Comparison of ENCODE assay signal across 19 cellular contexts in the genomic region with DNA sequence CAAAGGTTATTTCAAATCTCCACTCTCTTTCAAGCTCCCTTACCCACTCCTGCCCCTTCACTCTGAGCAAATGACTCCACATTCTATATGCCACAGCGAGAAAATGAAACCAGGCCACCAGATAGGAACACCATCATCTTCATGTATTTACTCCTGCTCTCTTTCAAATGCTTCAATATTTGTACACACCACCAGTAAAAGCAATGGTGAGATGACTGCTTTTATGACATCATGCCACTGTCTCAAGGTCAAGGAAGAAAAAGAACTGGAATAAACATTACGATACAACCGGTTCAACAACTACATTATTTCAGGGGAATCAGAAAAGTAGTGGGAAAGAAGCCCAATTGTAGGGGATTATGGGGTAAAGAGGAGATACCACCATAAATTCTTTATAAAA. TPM values are rescaled to one million over a fixed set of nuclear protein-coding genes. Genes with fewer than 3 reads are reported as not detected.
A peak's percentile ranks its signal among the peaks of the same experiment; 100 is the strongest.
DNase-seq lines count a peak whose midpoint lies in the region; ATAC-seq and TF ChIP-seq lines count a peak whose summit lies in the region.
"Had no signal": no experiment of that assay in that cellular context is flagged by ENCODE, and none has a peak within 500 bp of the region (broad histone marks: within the 10 kb centered on the region; RNA-seq: fewer than 3 reads in every experiment).

No MANE protein-coding gene starts in this region.

- H3K36me3 Mint-ChIP-seq in GM23338 (ENCODE audit: low read depth) (peaks cover 56% of the 10 kb centered on the region), HFFc6 (ENCODE audit: low read depth) (peaks cover 13% of the 10 kb centered on the region; the same call in 1 of the 2 replicates), endothelial cell (ENCODE audit: low read depth, unreplicated experiment) (no peaks in the 10 kb centered on the region), osteocyte (ENCODE audit: unreplicated experiment) (peaks cover 7% of the 10 kb centered on the region)
- H3K36me3 Mint-ChIP-seq in activated naive CD8-positive, alpha-beta T cell treated with anti-CD3 and anti-CD28 coated beads, Interleukin-2, amount 50 U/mL, for 24 hours (ENCODE audit: low read depth), result peaks cover 47% of the 10 kb centered on the region

- peaks cover 9% of the 10 kb centered on the region; the same call in 1 of the 2 replicates for H3F3A ChIP-seq in GM23338 (replicated peaks; ENCODE audit: low read depth)

- H3K9me3 Mint-ChIP-seq in GM23338 (no peaks in the 10 kb centered on the region), HFFc6 (no peaks in the 10 kb centered on the region), endothelial cell (ENCODE audit: unreplicated experiment) (no peaks in the 10 kb centered on the region), osteocyte (ENCODE audit: unreplicated experiment) (no peaks in the 10 kb centered on the region)
- no peaks in the 10 kb centered on the region for H3K9me3 Mint-ChIP-seq in activated naive CD8-positive, alpha-beta T cell treated with anti-CD3 and anti-CD28 coated beads, Interleukin-2, amount 50 U/mL, for 24 hours
- H3K9me3 Mint-ChIP-seq: CD4-positive, CD25-positive, alpha-beta regulatory T cell; IgD-negative memory B cell had no signal

- DNase-seq in GM23338 (ENCODE audit: low spot score), result no peak
- DNase-seq in HFFc6, result no peak
- DNase-seq in endothelial cell (ENCODE audit: low spot score), result no peak
- DNase-seq in osteocyte (ENCODE audit: extremely low spot score, unreplicated experiment), result no peak
- no peak for DNase-seq in activated naive CD8-positive, alpha-beta T cell treated with anti-CD3 and anti-CD28 coated beads, Interleukin-2, amount 50 U/mL, for 24 hours
- DNase-seq in NCI-H69 (lab: John Stamatoyannopoulos, UW), result no peak
- DNase-seq: CD4-positive, CD25-positive, alpha-beta regulatory T cell; EL; GF-D8; MV-4-11; NCI-H1694; NCI-H2081; NCI-H2171; NCI-H345; NCI-H524; Peyer's patch had no signal

- no peaks in the 10 kb centered on the region for H3K4me1 ChIP-seq in GM23338 (ENCODE audit: insufficient read depth)
- H3K4me1 ChIP-seq: Peyer's patch had no signal

- H3K4me1 Mint-ChIP-seq in GM23338 (no peaks in the 10 kb centered on the region), HFFc6 (ENCODE audit: low read depth) (peaks cover 53% of the 10 kb centered on the region), endothelial cell (ENCODE audit: unreplicated experiment) (peaks cover 26% of the 10 kb centered on the region), osteocyte (ENCODE audit: unreplicated experiment) (peaks cover 18% of the 10 kb centered on the region)
- H3K4me1 Mint-ChIP-seq in activated naive CD8-positive, alpha-beta T cell treated with anti-CD3 and anti-CD28 coated beads, Interleukin-2, amount 50 U/mL, for 24 hours, result no peaks in the 10 kb centered on the region

- H3K4me3 Mint-ChIP-seq in GM23338 (no peak overlapping the region), HFFc6 (no peak overlapping the region), endothelial cell (ENCODE audit: unreplicated experiment) (no peak overlapping the region), osteocyte (ENCODE audit: unreplicated experiment) (no peak overlapping the region)
- no peak overlapping the region for H3K4me3 Mint-ChIP-seq in activated naive CD8-positive, alpha-beta T cell treated with anti-CD3 and anti-CD28 coated beads, Interleukin-2, amount 50 U/mL, for 24 hours
- H3K4me3 Mint-ChIP-seq: IgD-negative memory B cell had no signal

- no peaks in the 10 kb centered on the region for H3K27me3 ChIP-seq in GM23338 (ENCODE audit: insufficient read depth)
- H3K27me3 ChIP-seq: Peyer's patch, SJSA1 had no signal

- peak overlapping the region; percentile 13; the same call in 1 of the 2 replicates for H3K27ac ChIP-seq in GM23338 (ENCODE audit: low read depth)
- H3K27ac ChIP-seq: Peyer's patch, SJSA1 had no signal

- no peaks in the 10 kb centered on the region for H3K9me2 ChIP-seq in GM23338 (ENCODE audit: insufficient read depth)

- peaks cover 14% of the 10 kb centered on the region; the same call in 1 of the 2 replicates for H3K79me2 ChIP-seq in GM23338 (replicated peaks; ENCODE audit: insufficient read depth)

- no peak overlapping the region for H2AFZ ChIP-seq in GM23338

- no peak overlapping the region for H3K4me2 ChIP-seq in GM23338

- peaks cover 7% of the 10 kb centered on the region; the same call in 1 of the 2 replicates for H4K20me1 ChIP-seq in GM23338 (replicated peaks; ENCODE audit: insufficient read depth)

- H3K27me3 Mint-ChIP-seq in GM23338 (ENCODE audit: insufficient read depth, low read depth, poor library complexity), result no peaks in the 10 kb centered on the region
- H3K27me3 Mint-ChIP-seq in HFFc6 (ENCODE audit: insufficient read depth), result no peaks in the 10 kb centered on the region
- no peaks in the 10 kb centered on the region for H3K27me3 Mint-ChIP-seq in endothelial cell (ENCODE audit: unreplicated experiment)
- H3K27me3 Mint-ChIP-seq in osteocyte (ENCODE audit: unreplicated experiment), result no peaks in the 10 kb centered on the region
- H3K27me3 Mint-ChIP-seq in activated naive CD8-positive, alpha-beta T cell treated with anti-CD3 and anti-CD28 coated beads, Interleukin-2, amount 50 U/mL, for 24 hours, result no peaks in the 10 kb centered on the region
- H3K27me3 Mint-ChIP-seq: CD4-positive, CD25-positive, alpha-beta regulatory T cell; IgD-negative memory B cell had no signal

- TF ChIP-seq CTCF in GM23338 (conservative IDR thresholded peaks at IDR 0.05; ENCODE audit: low read depth in 2 of 2) (no peak), HFFc6 (IDR thresholded peaks at IDR 0.05) (no peak), endothelial cell (IDR thresholded peaks at IDR 0.05; ENCODE audit: unreplicated experiment) (no peak), osteocyte (IDR thresholded peaks at IDR 0.05) (no peak)

- H3K36me3 ChIP-seq in GM23338 (ENCODE audit: insufficient read depth), result peaks cover 29% of the 10 kb centered on the region

- no peak for ATAC-seq in GM23338
- no peak for ATAC-seq in activated naive CD8-positive, alpha-beta T cell treated with anti-CD3 and anti-CD28 coated beads, Interleukin-2, amount 50 U/mL, for 24 hours
- ATAC-seq in GM18502 (IDR thresholded peaks at IDR 0.05; ENCODE audit: poor library complexity, unreplicated experiment), result no peak

- H3K4me3 ChIP-seq in GM23338, result no peak overlapping the region
- H3K4me3 ChIP-seq: Peyer's patch, SJSA1 had no signal

- H3K27ac Mint-ChIP-seq in GM23338, result no peak overlapping the region
- peak overlapping the region; percentile 49 for H3K27ac Mint-ChIP-seq in HFFc6
- H3K27ac Mint-ChIP-seq in endothelial cell (ENCODE audit: unreplicated experiment), result peak overlapping the region; percentile 65
- peak overlapping the region; percentile 24 for H3K27ac Mint-ChIP-seq in osteocyte (ENCODE audit: unreplicated experiment)
- no peak overlapping the region for H3K27ac Mint-ChIP-seq in activated naive CD8-positive, alpha-beta T cell treated with anti-CD3 and anti-CD28 coated beads, Interleukin-2, amount 50 U/mL, for 24 hours

TF ChIP-seq in GM23338, 12 proteins besides CTCF, POLR2A, EP300 and RAD21 (continues in another document):
- TF ChIP-seq STAT1 (IDR thresholded peaks at IDR 0.05; ENCODE audit: unreplicated experiment) (no peak), ZNF331 (CRISPR knock-in tag; IDR thresholded peaks at IDR 0.05; ENCODE audit: low read depth) (no peak), JUNB (IDR thresholded peaks at IDR 0.05; ENCODE audit: unreplicated experiment) (no peak), POLR2AphosphoS5 (IDR thresholded peaks at IDR 0.05; ENCODE audit: low read depth) (no peak)

RNA-seq across cellular contexts. Expression of gene PUS7, which starts 32.7 kb away (rescaled TPM):
- total RNA-seq in GM23338 (2014; rRNA removed; shearing (Covaris generic)), result 54.3 and 62.2 TPM in 2 replicates
- polyA plus RNA-seq in GM23338 (2016; fragmentation: Nextera tagmentation; extraction: Ambion mirVana), result 25.9 and 34.8 TPM in 2 replicates
- total RNA-seq in HFFc6 (2021; fragmentation: NEBNext Ultra II Directional; extraction: Animal tissue kit (Norgen Biotek cat#: 25700)), result 10 to 100 TPM; 15.1 to 19.6 (median 17.3) TPM
- 14.4 TPM for total RNA-seq in endothelial cell (ENCODE audit: unreplicated experiment)
- 15.9 and 18.5 TPM in 2 replicates for total RNA-seq in osteocyte

RNA-seq across cellular contexts. Expression of gene RINT1, which starts 42.6 kb away (rescaled TPM):
- total RNA-seq in GM23338 (2014; rRNA removed; shearing (Covaris generic)), result 31.2 and 31.4 TPM in 2 replicates
- 14.8 and 18.5 TPM in 2 replicates for polyA plus RNA-seq in GM23338 (2016; fragmentation: Nextera tagmentation; extraction: Ambion mirVana)
- 10 to 100 TPM; 21.3 to 26.5 (median 22.4) TPM for total RNA-seq in HFFc6 (2021; fragmentation: NEBNext Ultra II Directional; extraction: Animal tissue kit (Norgen Biotek cat#: 25700))
- total RNA-seq in endothelial cell (ENCODE audit: unreplicated experiment) (18.3 TPM), osteocyte (18.6 and 21.0 TPM in 2 replicates)

Comparison
In these comparisons a context has a peak if more than half of its experiments do, and no peak if none do; other contexts are left out.
1. H3K27ac Mint-ChIP-seq: peak in HFFc6 (single experiment), endothelial cell (single experiment) and osteocyte (single experiment); none in GM23338 (single experiment) and activated naive CD8-positive, alpha-beta T cell treated with anti-CD3 and anti-CD28 coated beads, Interleukin-2, amount 50 U/mL, for 24 hours (single experiment).